34 cellular contexts compared by ENCODE assay signal in the genomic region with DNA sequence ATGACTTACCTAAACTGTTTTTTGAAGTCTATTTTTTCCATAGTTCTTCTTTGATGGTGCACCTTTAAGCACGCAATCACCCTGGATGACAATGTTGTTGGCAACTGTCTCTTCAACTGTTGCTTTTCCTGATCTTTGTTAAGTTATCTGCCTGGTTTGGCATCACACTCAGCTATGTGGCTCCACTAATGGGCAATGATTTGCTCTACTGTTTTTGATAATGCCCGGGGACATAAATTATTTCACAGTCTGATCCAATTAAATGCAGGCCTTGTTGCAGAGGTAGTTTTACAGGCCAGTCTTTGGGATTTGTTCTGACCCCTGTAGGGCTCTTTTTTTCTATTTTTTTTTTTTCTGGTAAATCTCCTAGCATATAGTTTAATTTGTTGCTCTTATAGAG.
"Had no signal": no experiment of that assay in that cellular context is flagged by ENCODE, and none has a peak within 500 bp of the region (broad histone marks: within the 10 kb centered on the region; RNA-seq: fewer than 3 reads in every experiment).

No MANE protein-coding gene starts in this region.

- DNase-seq: Karpas-422, Kasumi-1, MG63, MM.1S, MV-4-11, NCI-H1048, NCI-H1092, NCI-H1092 treated with DMSO at 0.1 percent for 48 hours, NCI-H1105, NCI-H1105 treated with DMSO at 0.1 percent for 48 hours, NCI-H1417, NCI-H1417 treated with DMSO at 0.1 percent for 48 hours, NCI-H1436, NCI-H1436 treated with DMSO at 0.1 percent for 48 hours, NCI-H146, NCI-H1694, NCI-H1694 treated with DMSO at 0.1 percent for 48 hours, NCI-H187, NCI-H187 treated with DMSO at 0.1 percent for 48 hours, NCI-H1930, NCI-H2029, NCI-H2029 treated with DMSO at 0.1 percent for 48 hours, NCI-H2081, NCI-H2081 treated with DMSO at 0.1 percent for 48 hours, NCI-H2107, NCI-H2171, NCI-H2171 treated with DMSO at 0.1 percent for 48 hours, NCI-H2227 treated with DMSO at 0.1 percent for 48 hours, NCI-H226, NCI-H345, NCI-H446, NCI-H446 treated with DMSO at 0.1 percent for 48 hours, NCI-H510A had no signal

- H3K9me3 ChIP-seq: MG63 had no signal

- H3K36me3 ChIP-seq: MG63 had no signal

- H3K27me3 ChIP-seq: MG63 had no signal

- H3K27ac ChIP-seq: KMS-11 had no signal

- H3K4me3 ChIP-seq: MG63 had no signal

- H3K9ac ChIP-seq: KMS-11 had no signal

- H3K4me2 ChIP-seq: KMS-11 had no signal
